1 cellular context compared by ENCODE assay signal in the genomic region with DNA sequence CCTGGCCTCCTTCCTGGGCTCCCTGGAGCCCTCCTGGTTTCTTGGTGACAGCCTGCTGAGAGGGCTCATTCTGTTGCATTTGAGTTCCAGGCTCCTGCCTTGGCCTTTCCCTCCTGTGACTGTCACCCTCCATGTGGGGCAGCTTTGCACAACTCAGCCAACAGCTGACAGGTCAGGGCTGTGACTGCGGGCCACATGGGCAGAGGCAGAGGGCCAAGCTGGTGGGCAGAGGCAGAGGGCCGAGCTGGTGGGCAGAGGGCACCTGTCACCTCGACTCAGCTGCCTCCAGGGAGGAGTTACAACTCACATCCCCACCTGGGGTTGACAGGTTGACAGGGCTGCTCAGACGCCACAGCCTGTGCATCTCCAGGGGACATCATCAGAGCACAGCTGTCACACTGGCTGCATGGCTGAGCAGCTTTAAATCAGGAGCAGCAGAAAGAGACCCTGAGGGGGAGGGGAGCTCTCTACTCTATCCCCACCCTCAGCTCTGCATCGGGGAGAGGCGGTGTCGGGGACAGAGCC.
TF ChIP-seq lines count a peak whose summit lies in the region.

No MANE protein-coding gene starts in this region.

TF ChIP-seq in HepG2, 621 proteins besides CTCF, POLR2A, EP300 and RAD21 (continued from another document):
- TF ChIP-seq ZNF687 (CRISPR knock-in tag; IDR thresholded peaks at IDR 0.05) (0 out of 2 replicates have a peak, but pooled peaks have one; percentile 7), KLF12 (CRISPR knock-in tag; IDR thresholded peaks at IDR 0.05; ENCODE audit: borderline replicate concordance) (no peak)
